Comparison of ENCODE assay signal across 18 cellular contexts in genomic region chr16:11313493-11314308, GRCh38. TPM values are rescaled to one million over a fixed set of nuclear protein-coding genes. Genes with fewer than 3 reads are reported as not detected.
DNase-seq lines count a peak whose midpoint lies in the region; ATAC-seq and TF ChIP-seq lines count a peak whose summit lies in the region.
"Had no signal": no experiment of that assay in that cellular context is flagged by ENCODE, and none has a peak within 500 bp of the region (broad histone marks: within the 10 kb centered on the region; RNA-seq: fewer than 3 reads in every experiment).

No MANE protein-coding gene starts in this region.

- peak overlapping the region in 1 of 2 experiments; percentile 32 for H2BK12ac ChIP-seq in mesenchymal stem cell (ENCODE audit: low read length in 2 of 2)

- H3K79me2 ChIP-seq in ACC112 (ENCODE audit: control insufficient read depth, insufficient read depth, low read length, unreplicated experiment): no peaks in the 10 kb centered on the region
- H3K79me2 ChIP-seq: parathyroid adenoma had no signal

- H3K4me3 Mint-ChIP-seq in CD8-positive, alpha-beta T cell: no peak overlapping the region

- H3K9me3 ChIP-seq in CD8-positive, alpha-beta T cell (ENCODE audit: low read length): no peaks in the 10 kb centered on the region
- H3K9me3 ChIP-seq in SJSA1 (replicated peaks): no peaks in the 10 kb centered on the region
- no peaks in the 10 kb centered on the region for H3K9me3 ChIP-seq in mesenchymal stem cell (ENCODE audit: control insufficient read depth, low read length)
- no peaks in the 10 kb centered on the region for H3K9me3 ChIP-seq in suprapubic skin
- H3K9me3 ChIP-seq in Peyer's patch: no peaks in the 10 kb centered on the region
- H3K9me3 ChIP-seq: left lung had no signal

- 97% methylated on average over 7 of the region's 9 CpGs for WGBS in mesenchymal stem cell
- WGBS in suprapubic skin: 97% methylated on average over 9 of the region's 9 CpGs

- intact Hi-C loops in CD8-positive, alpha-beta T cell (cut with DNase I, micrococcal nuclease): loop anchor here (2.0 to 5.0 kb wide), 3 partner anchors 31 to 56 kb away; partner anchors contain the start of genes RMI2 (in 1 of the 2) and SOCS1 (in 1 of the 2)

- H3K27ac Mint-ChIP-seq in CD8-positive, alpha-beta T cell: peak overlapping the region; percentile 49

- no peak overlapping the region for H3K4me2 ChIP-seq in mesenchymal stem cell (ENCODE audit: low read length, poor library complexity, severe bottlenecking)

- in situ Hi-C loops in GM13977 (cut with MboI; ENCODE audit: low pct_unique_long_range_greater_than_20kb, low sequenced_read_pairs, unreplicated experiment): no loop called here

- no peak overlapping the region for H2BK15ac ChIP-seq in mesenchymal stem cell (ENCODE audit: low read depth, poor library complexity, severe bottlenecking)

- H3K4ac ChIP-seq in mesenchymal stem cell (ENCODE audit: low read depth in 1 of 2, low read length in 2 of 2): no peak overlapping the region

- no peaks in the 10 kb centered on the region for H3K27me3 Mint-ChIP-seq in CD8-positive, alpha-beta T cell (ENCODE audit: low read depth)

- no peak overlapping the region for H4K8ac ChIP-seq in mesenchymal stem cell (ENCODE audit: low read length)

- peak overlapping the region; percentile 93 for H2AK5ac ChIP-seq in mesenchymal stem cell (ENCODE audit: low read length, severe bottlenecking)

- POLR2A ChIA-PET in CD8-positive, alpha-beta T cell (lab: Charles Lee): no interaction called here

- H3K9me3 Mint-ChIP-seq in CD8-positive, alpha-beta T cell: no peaks in the 10 kb centered on the region

- H3K4me3 ChIP-seq in ACC112 (ENCODE audit: low read depth, low read length) (peak overlapping the region; percentile 63), SJSA1 (no peak overlapping the region), mesenchymal stem cell (ENCODE audit: insufficient read depth in 1 of 2, low read depth in 1 of 2, low read length in 2 of 2) (no peak overlapping the region), suprapubic skin (no peak overlapping the region), Peyer's patch (no peak overlapping the region)
- H3K4me3 ChIP-seq in CD8-positive, alpha-beta T cell (ENCODE audit: low read depth, low read length): no peak overlapping the region

- no peak for DNase-seq in CD8-positive, alpha-beta T cell
- DNase-seq in SJSA1 (ENCODE audit: low read depth in 1 of 2, low spot score in 2 of 2) (no peak), mesenchymal stem cell (no peak), suprapubic skin (ENCODE audit: low spot score in 2 of 2) (no peak), Peyer's patch (no peak), GM13977 (ENCODE audit: low spot score) (no peak)
- DNase-seq: GDM1; left lung; NCI-H1048; NCI-H2081 treated with DMSO at 0.1 percent for 48 hours; NCI-H524; stimulated activated CD4-positive, alpha-beta T cell treated with anti-CD3 and anti-CD28 coated beads, Interleukin-4, amount 100 ng/mL, for 24 hours; substantia nigra had no signal

- H3K14ac ChIP-seq in mesenchymal stem cell (ENCODE audit: low read length in 2 of 2): no peak overlapping the region

- H3K4me1 Mint-ChIP-seq in CD8-positive, alpha-beta T cell (ENCODE audit: low read depth): peaks cover 42% of the 10 kb centered on the region

- H3K4me1 ChIP-seq in ACC112 (ENCODE audit: control insufficient read depth, insufficient read depth, low read length, unreplicated experiment) (peaks cover 29% of the 10 kb centered on the region), SJSA1 (replicated peaks) (peaks cover 92% of the 10 kb centered on the region), mesenchymal stem cell (ENCODE audit: control insufficient read depth, insufficient read depth, low read depth, low read length) (peaks cover 51% of the 10 kb centered on the region), suprapubic skin (peaks cover 12% of the 10 kb centered on the region), Peyer's patch (peaks cover 4 to 22% (median 14%) of the 10 kb centered on the region in 4 donors)
- peaks cover 41% of the 10 kb centered on the region for H3K4me1 ChIP-seq in CD8-positive, alpha-beta T cell (ENCODE audit: insufficient read depth, low read length)

- H2BK5ac ChIP-seq in mesenchymal stem cell (ENCODE audit: low read depth, low read length, poor library complexity, severe bottlenecking): peak overlapping the region; percentile 33

- CTCF ChIA-PET in CD8-positive, alpha-beta T cell (lab: Charles Lee): interaction anchor here (0.6 kb wide), 1 partner anchor 740 kb away, joined by 3 read pairs; no protein-coding TSS in a partner anchor

- H3K36me3 Mint-ChIP-seq in CD8-positive, alpha-beta T cell: no peaks in the 10 kb centered on the region

- no peak overlapping the region for H4K91ac ChIP-seq in mesenchymal stem cell (ENCODE audit: low read length)

- H3K23ac ChIP-seq in mesenchymal stem cell (ENCODE audit: low read length in 2 of 2): no peak overlapping the region

- no peak for TF ChIP-seq EP300 in suprapubic skin (IDR thresholded peaks at IDR 0.05)

- TF ChIP-seq POLR2A in suprapubic skin (IDR thresholded peaks at IDR 0.05) (no peak), Peyer's patch (IDR thresholded peaks at IDR 0.05) (no peak)

- peaks cover 2% of the 10 kb centered on the region; the same call in 1 of the 2 replicates for H3K36me3 ChIP-seq in ACC112 (ENCODE audit: insufficient read depth, low read length)
- no peaks in the 10 kb centered on the region for H3K36me3 ChIP-seq in CD8-positive, alpha-beta T cell (ENCODE audit: insufficient read depth, low read length)
- H3K36me3 ChIP-seq in SJSA1: no peaks in the 10 kb centered on the region
- H3K36me3 ChIP-seq in mesenchymal stem cell (ENCODE audit: control insufficient read depth in 1 of 2, insufficient read depth in 2 of 2, low read depth in 1 of 2, low read length in 2 of 2): no peaks in the 10 kb centered on the region
- no peaks in the 10 kb centered on the region for H3K36me3 ChIP-seq in suprapubic skin
- no peaks in the 10 kb centered on the region for H3K36me3 ChIP-seq in Peyer's patch
- H3K36me3 ChIP-seq: left lung had no signal

- H3K79me1 ChIP-seq in mesenchymal stem cell (replicated peaks; ENCODE audit: low read length, poor library complexity, severe bottlenecking): no peaks in the 10 kb centered on the region

- no peak for TF ChIP-seq CTCF in CD8-positive, alpha-beta T cell (IDR thresholded peaks at IDR 0.05)
- no peak for TF ChIP-seq CTCF in suprapubic skin (IDR thresholded peaks at IDR 0.05)
- TF ChIP-seq CTCF in Peyer's patch (IDR thresholded peaks at IDR 0.05): no peak
- no peak for TF ChIP-seq CTCF in GM13977 (IDR thresholded peaks at IDR 0.05; ENCODE audit: extremely low read depth, insufficient read depth, missing control alignments)

- H3K27ac ChIP-seq in ACC112 (ENCODE audit: low read depth, low read length) (no peak overlapping the region), SJSA1 (peak overlapping the region; percentile 85), mesenchymal stem cell (ENCODE audit: low read length, poor library complexity, severe bottlenecking) (peak overlapping the region; percentile 78), suprapubic skin (no peak overlapping the region), Peyer's patch (no peak overlapping the region)
- no peak overlapping the region for H3K27ac ChIP-seq in CD8-positive, alpha-beta T cell (ENCODE audit: low read depth, low read length)
- H3K27ac ChIP-seq: left lung, parathyroid adenoma had no signal

- ATAC-seq in CD8-positive, alpha-beta T cell: no peak

- no peak overlapping the region for H3K18ac ChIP-seq in mesenchymal stem cell (ENCODE audit: low read depth in 1 of 2, low read length in 2 of 2)

- H2AFZ ChIP-seq in ACC112 (ENCODE audit: low read length, unreplicated experiment) (no peak overlapping the region), mesenchymal stem cell (ENCODE audit: low read depth, low read length) (no peak overlapping the region)

- no peak overlapping the region for H2BK120ac ChIP-seq in mesenchymal stem cell (ENCODE audit: low read depth, low read length)

- no peak overlapping the region for H3K9ac ChIP-seq in mesenchymal stem cell (ENCODE audit: low read length)
- H3K9ac ChIP-seq: parathyroid adenoma had no signal

- H3K27me3 ChIP-seq in ACC112 (ENCODE audit: insufficient read depth, low read length) (no peaks in the 10 kb centered on the region), SJSA1 (replicated peaks) (no peaks in the 10 kb centered on the region), mesenchymal stem cell (ENCODE audit: control insufficient read depth in 1 of 2, insufficient read depth in 1 of 2, low read length in 2 of 2) (no peaks in the 10 kb centered on the region), suprapubic skin (no peaks in the 10 kb centered on the region), Peyer's patch (no peaks in the 10 kb centered on the region)
- H3K27me3 ChIP-seq in CD8-positive, alpha-beta T cell (ENCODE audit: insufficient read depth, low read length): no peaks in the 10 kb centered on the region
- H3K27me3 ChIP-seq: left lung had no signal

RNA-seq across cellular contexts. Expression of gene RMI2, which starts 31.6 kb away (rescaled TPM):
- total RNA-seq in CD8-positive, alpha-beta T cell: under 1 TPM; 0.69 to 0.73 TPM
- 29.1 and 36.8 TPM in 2 replicates for total RNA-seq in SJSA1 (2014; rRNA removed; shearing (Covaris generic))
- 4.6 TPM for polyA plus RNA-seq in mesenchymal stem cell (2013, experiment 1 of 2)
- 4.4 TPM for polyA plus RNA-seq in mesenchymal stem cell (2013, experiment 2 of 2)
- total RNA-seq in suprapubic skin (1 to 10 TPM; 2.7 to 7.7 (median 6.4) TPM), Peyer's patch (1 to 10 TPM; 2.3 to 6.6 (median 3.5) TPM)

RNA-seq across cellular contexts. Expression of gene PRM1, which starts 32.6 kb away (rescaled TPM):
- not detected for total RNA-seq in CD8-positive, alpha-beta T cell
- total RNA-seq in SJSA1 (2014; rRNA removed; shearing (Covaris generic)): not detected in 2 replicates
- polyA plus RNA-seq in mesenchymal stem cell (2013, experiment 1 of 2): not detected
- not detected for polyA plus RNA-seq in mesenchymal stem cell (2013, experiment 2 of 2)
- total RNA-seq in suprapubic skin (not detected), Peyer's patch (not detected)
- total RNA-seq: endothelial cell of umbilical vein, fibroblast of villous mesenchyme, left lung, skeletal muscle tissue had no signal
- polyA plus RNA-seq: endothelial cell of umbilical vein had no signal

RNA-seq across cellular contexts. Expression of gene PRM2, which starts 37.4 kb away (rescaled TPM):
- not detected for total RNA-seq in CD8-positive, alpha-beta T cell
- total RNA-seq in SJSA1 (2014; rRNA removed; shearing (Covaris generic)): not detected in 2 replicates
- polyA plus RNA-seq in mesenchymal stem cell (2013, experiment 1 of 2): not detected
- not detected for polyA plus RNA-seq in mesenchymal stem cell (2013, experiment 2 of 2)
- total RNA-seq in suprapubic skin: not detected
- total RNA-seq in Peyer's patch: not detected
- total RNA-seq: endothelial cell of umbilical vein, fibroblast of villous mesenchyme, left lung, skeletal muscle tissue had no signal
- polyA plus RNA-seq: endothelial cell of umbilical vein had no signal

RNA-seq across cellular contexts. Expression of gene PRM3, which starts 40.3 kb away (rescaled TPM):
- total RNA-seq in CD8-positive, alpha-beta T cell: not detected
- not detected in 2 replicates for total RNA-seq in SJSA1 (2014; rRNA removed; shearing (Covaris generic))
- polyA plus RNA-seq in mesenchymal stem cell (2013, experiment 1 of 2): not detected
- not detected for polyA plus RNA-seq in mesenchymal stem cell (2013, experiment 2 of 2)
- total RNA-seq in suprapubic skin: not detected
- not detected for total RNA-seq in Peyer's patch
- total RNA-seq: endothelial cell of umbilical vein, fibroblast of villous mesenchyme, left lung, skeletal muscle tissue had no signal
- polyA plus RNA-seq: endothelial cell of umbilical vein had no signal

RNA-seq across cellular contexts. Expression of gene TNP2, which starts 44.6 kb away (rescaled TPM):
- not detected for total RNA-seq in CD8-positive, alpha-beta T cell
- 0.31 TPM in 1 of 2 replicates, not detected in the other for total RNA-seq in SJSA1 (2014; rRNA removed; shearing (Covaris generic))
- polyA plus RNA-seq in mesenchymal stem cell (2013, experiment 1 of 2): not detected
- not detected for polyA plus RNA-seq in mesenchymal stem cell (2013, experiment 2 of 2)
- total RNA-seq in suprapubic skin: not detected
- not detected for total RNA-seq in Peyer's patch
- total RNA-seq: endothelial cell of umbilical vein, fibroblast of villous mesenchyme, left lung, skeletal muscle tissue had no signal
- polyA plus RNA-seq: endothelial cell of umbilical vein had no signal

Comparison
In these comparisons a context has a peak if more than half of its experiments do, and no peak if none do; other contexts are left out.
1. H3K27ac ChIP-seq: peak in SJSA1 (single experiment) and mesenchymal stem cell (single experiment); none in ACC112 (single experiment), CD8-positive, alpha-beta T cell (single experiment), suprapubic skin (single experiment) and Peyer's patch (0 of 4).